1 cellular context compared by ENCODE assay signal in genomic region chr10:589961-590680, GRCh38.
TF ChIP-seq lines count a peak whose summit lies in the region.

No MANE protein-coding gene starts in this region.

TF ChIP-seq in IMR-90, 13 proteins besides CTCF, POLR2A, EP300 and RAD21 (continued from another document):
- TF ChIP-seq USF2 (IDR thresholded peaks at IDR 0.05; ENCODE audit: low read depth, low read length), result no peak
- no peak for TF ChIP-seq NFE2L2 (IDR thresholded peaks at IDR 0.05; ENCODE audit: low read depth, low read length)
- no peak for TF ChIP-seq BHLHE40 (IDR thresholded peaks at IDR 0.05; ENCODE audit: low read depth, low read length)
- no peak for TF ChIP-seq RCOR1 (IDR thresholded peaks at IDR 0.05; ENCODE audit: insufficient replicate concordance, low read length)
- no peak for TF ChIP-seq FOS (IDR thresholded peaks at IDR 0.05; ENCODE audit: low read depth, low read length)
- no peak for TF ChIP-seq MAFK (IDR thresholded peaks at IDR 0.05; ENCODE audit: low read depth, low read length)
- TF ChIP-seq MXI1 (IDR thresholded peaks at IDR 0.05; ENCODE audit: borderline replicate concordance, low read depth, low read length), result no peak
- no peak for TF ChIP-seq RFX5 (IDR thresholded peaks at IDR 0.05; ENCODE audit: low read depth, low read length)
- no peak for TF ChIP-seq CEBPB (IDR thresholded peaks at IDR 0.05; ENCODE audit: low read depth, low read length)
- TF ChIP-seq MAZ (IDR thresholded peaks at IDR 0.05; ENCODE audit: borderline replicate concordance, low read depth, low read length), result no peak
- TF ChIP-seq SMC3 (IDR thresholded peaks at IDR 0.05; ENCODE audit: low read depth, low read length), result no peak
- TF ChIP-seq CHD1 (IDR thresholded peaks at IDR 0.05; ENCODE audit: low read depth, low read length), result no peak
